ENCODE assay signal across 9 cellular contexts in genomic region chr12:124745468-124745890, GRCh38.
A peak's percentile ranks its signal among the peaks of the same experiment; 100 is the strongest.
DNase-seq lines count a peak whose midpoint lies in the region; ATAC-seq and TF ChIP-seq lines count a peak whose summit lies in the region.
"Had no signal": no experiment of that assay in that cellular context is flagged by ENCODE, and none has a peak within 500 bp of the region (broad histone marks: within the 10 kb centered on the region; RNA-seq: fewer than 3 reads in every experiment).

No MANE protein-coding gene starts in this region.

- peak overlapping the region; percentile 66 for H3K4me2 ChIP-seq in BLaER1

- no peaks in the 10 kb centered on the region for H3K36me3 ChIP-seq in BLaER1
- no peaks in the 10 kb centered on the region for H3K36me3 ChIP-seq in prostate gland

- peaks cover 63% of the 10 kb centered on the region for H3K4me1 ChIP-seq in BLaER1
- peaks cover 12% of the 10 kb centered on the region for H3K4me1 ChIP-seq in prostate gland (replicated peaks)

- peak overlapping the region; percentile 60; the same call in 1 of the 2 replicates for H3K27ac ChIP-seq in BLaER1
- H3K27ac ChIP-seq in RWPE1: peak overlapping the region; percentile 90
- H3K27ac ChIP-seq in prostate gland: peak overlapping the region; percentile 78 to 88
- H3K27ac ChIP-seq: HL-60 had no signal

- intact Hi-C loops in prostate gland (cut with DNase I): loop anchor here (10.0 kb wide), 1 partner anchor 231 kb away; no protein-coding TSS in a partner anchor

- no peaks in the 10 kb centered on the region for H3K9me3 ChIP-seq in BLaER1
- H3K9me3 ChIP-seq in prostate gland: no peaks in the 10 kb centered on the region

- H3K27me3 ChIP-seq in BLaER1 (no peaks in the 10 kb centered on the region), prostate gland (replicated peaks; ENCODE audit: insufficient read depth) (no peaks in the 10 kb centered on the region)

- ATAC-seq in GM18511 (IDR thresholded peaks at IDR 0.05; ENCODE audit: unreplicated experiment): no peak

- no peak overlapping the region; the same call in 1 of the 2 replicates for H3K9ac ChIP-seq in BLaER1

- TF ChIP-seq POLR2A in prostate gland (IDR thresholded peaks at IDR 0.05): no peak

- TF ChIP-seq CTCF in RWPE1 (conservative IDR thresholded peaks at IDR 0.05; ENCODE audit: low read depth) (no peak), fibroblast of pulmonary artery (IDR thresholded peaks at IDR 0.05; ENCODE audit: low read length, missing control alignments) (no peak), prostate gland (IDR thresholded peaks at IDR 0.05) (no peak)

- POLR2A ChIA-PET in RWPE1 (lab: Yijun Ruan, JAX; ENCODE audit: low non-redundant PET): no interaction called here

- 21% methylated on average over 5 of the region's 5 CpGs for WGBS in prostate gland

- H3K4me3 ChIP-seq in BLaER1: 0 out of 2 replicates have a peak overlapping the region, but pooled peaks have one; percentile 13
- H3K4me3 ChIP-seq in fibroblast of pulmonary artery (replicated peaks; ENCODE audit: low read depth, low read length): peak overlapping the region; percentile 5
- H3K4me3 ChIP-seq in prostate gland: no peak overlapping the region

- no peak for DNase-seq in RWPE1 (ENCODE audit: low spot score)
- DNase-seq in fibroblast of pulmonary artery (ENCODE audit: low read depth): no peak
- no peak for DNase-seq in prostate gland (ENCODE audit: low spot score)
- DNase-seq in dermis blood vessel endothelial cell: no peak
- no peak for DNase-seq in ecto neural progenitor cell (ENCODE audit: low spot score)
- no peak for DNase-seq in SKM-1 (lab: John Stamatoyannopoulos, UW; ENCODE audit: unreplicated experiment)

- CTCF ChIA-PET in RWPE1 (lab: Yijun Ruan, JAX): interaction anchor here (0.6 to 1.2 kb wide), 2 partner anchors 21 to 1071 kb away, joined by 3 to 4 read pairs; no protein-coding TSS in a partner anchor

- no peaks in the 10 kb centered on the region for H4K20me1 ChIP-seq in BLaER1

Comparison
In these comparisons a context has a peak if more than half of its experiments do, and no peak if none do; other contexts are left out.
1. H3K4me3 ChIP-seq: peak in BLaER1 (single experiment) and fibroblast of pulmonary artery (single experiment); none in prostate gland (0 of 2).
2. Peak in every context shown above with its lines, with median percentiles within 50 percentile points of each other: H3K27ac ChIP-seq.